ENCODE assay signal across 1 cellular context in the genomic region with DNA sequence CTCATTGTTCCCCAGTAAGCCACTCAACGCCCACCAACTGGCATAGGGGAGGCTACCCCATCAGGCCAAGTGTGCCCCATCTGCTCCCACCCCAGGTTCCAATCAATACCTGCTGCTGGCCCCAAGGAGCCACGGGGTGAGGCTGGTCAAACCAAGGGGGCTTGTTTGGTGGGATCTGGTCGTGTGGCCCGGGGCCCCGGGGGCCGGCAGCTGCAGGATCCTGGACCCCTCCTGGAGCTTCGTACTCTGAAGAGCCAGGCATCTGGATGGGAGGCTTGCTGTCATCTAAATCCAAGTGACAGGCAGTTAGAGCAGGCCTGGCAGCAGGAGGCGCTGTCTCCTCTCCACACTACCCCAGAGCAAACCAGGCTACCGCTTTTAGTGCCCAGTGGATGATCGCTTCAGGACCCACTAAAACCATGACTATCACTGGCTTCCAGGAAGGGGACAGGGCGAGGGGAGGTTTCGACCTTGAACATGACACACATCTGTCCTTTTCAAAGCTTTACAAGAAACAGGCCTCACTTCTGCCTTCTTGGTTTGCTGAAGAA.
TF ChIP-seq lines count a peak whose summit lies in the region.

No MANE protein-coding gene starts in this region.

TF ChIP-seq in K562, 482 proteins besides CTCF, POLR2A, EP300 and RAD21:
- TF ChIP-seq, protein P1, sequence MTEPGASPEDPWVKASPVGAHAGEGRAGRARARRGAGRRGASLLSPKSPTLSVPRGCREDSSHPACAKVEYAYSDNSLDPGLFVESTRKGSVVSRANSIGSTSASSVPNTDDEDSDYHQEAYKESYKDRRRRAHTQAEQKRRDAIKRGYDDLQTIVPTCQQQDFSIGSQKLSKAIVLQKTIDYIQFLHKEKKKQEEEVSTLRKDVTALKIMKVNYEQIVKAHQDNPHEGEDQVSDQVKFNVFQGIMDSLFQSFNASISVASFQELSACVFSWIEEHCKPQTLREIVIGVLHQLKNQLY (CRISPR knock-in tag; conservative IDR thresholded peaks at IDR 0.05): no peak
- TF ChIP-seq ASH1L (IDR thresholded peaks at IDR 0.05; ENCODE audit: borderline replicate concordance, low read depth, partially characterized antibody) (no peak), JUND (IDR thresholded peaks at IDR 0.05; ENCODE audit: borderline replicate concordance, low read depth, low read length) (0 out of 2 replicates have a peak, but pooled peaks have one; percentile 9), JUND (tag; IDR thresholded peaks at IDR 0.05; ENCODE audit: borderline replicate concordance, low read depth, low read length) (no peak), EGR1 (conservative IDR thresholded peaks at IDR 0.05) (no peak), HNRNPH1 (optimal IDR thresholded peaks at IDR 0.05; ENCODE audit: low read depth, low read length) (no peak), MEIS2 (IDR thresholded peaks at IDR 0.05; ENCODE audit: partially characterized antibody) (peak; percentile 17), RB1 (IDR thresholded peaks at IDR 0.05; ENCODE audit: low read depth) (peak; percentile 24; the same call in 1 of the 2 replicates), SUPT5H (IDR thresholded peaks at IDR 0.05) (0 out of 2 replicates have a peak, but pooled peaks have one; percentile 27), SMC3 (conservative IDR thresholded peaks at IDR 0.05; ENCODE audit: insufficient read depth, low read depth, low read length) (peak; percentile 33; the same call in 1 of the 2 replicates)
- TF ChIP-seq, protein P2, sequence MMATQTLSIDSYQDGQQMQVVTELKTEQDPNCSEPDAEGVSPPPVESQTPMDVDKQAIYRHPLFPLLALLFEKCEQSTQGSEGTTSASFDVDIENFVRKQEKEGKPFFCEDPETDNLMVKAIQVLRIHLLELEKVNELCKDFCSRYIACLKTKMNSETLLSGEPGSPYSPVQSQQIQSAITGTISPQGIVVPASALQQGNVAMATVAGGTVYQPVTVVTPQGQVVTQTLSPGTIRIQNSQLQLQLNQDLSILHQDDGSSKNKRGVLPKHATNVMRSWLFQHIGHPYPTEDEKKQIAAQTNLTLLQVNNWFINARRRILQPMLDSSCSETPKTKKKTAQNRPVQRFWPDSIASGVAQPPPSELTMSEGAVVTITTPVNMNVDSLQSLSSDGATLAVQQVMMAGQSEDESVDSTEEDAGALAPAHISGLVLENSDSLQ (IDR thresholded peaks at IDR 0.05): peak; percentile 58
TF ChIP-seq in K562: peak in this region for 6.
